ENCODE assay signal across 21 cellular contexts in the genomic region with DNA sequence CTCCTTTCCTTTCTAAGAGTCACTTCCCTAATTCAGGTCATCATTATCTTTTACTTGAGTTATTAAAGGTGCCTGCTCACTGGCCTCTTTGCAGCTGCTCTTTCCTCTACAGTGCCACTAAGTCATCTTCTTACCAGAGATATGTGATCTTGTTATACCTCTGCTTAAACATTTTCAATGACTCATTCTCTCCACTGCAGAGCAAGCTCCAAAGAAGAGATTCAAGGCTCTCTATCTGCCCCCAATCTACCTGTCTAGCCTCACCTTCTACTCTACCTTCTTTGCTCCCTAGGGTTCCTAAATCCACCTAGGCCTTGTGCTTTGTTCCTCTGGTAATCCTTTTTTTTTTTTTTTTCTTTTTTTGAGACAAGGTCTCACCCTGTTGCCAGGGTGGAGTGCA. TPM values are rescaled to one million over a fixed set of nuclear protein-coding genes. Genes with fewer than 3 reads are reported as not detected.
A peak's percentile ranks its signal among the peaks of the same experiment; 100 is the strongest.
DNase-seq lines count a peak whose midpoint lies in the region; ATAC-seq and TF ChIP-seq lines count a peak whose summit lies in the region.
"Had no signal": no experiment of that assay in that cellular context is flagged by ENCODE, and none has a peak within 500 bp of the region (broad histone marks: within the 10 kb centered on the region; RNA-seq: fewer than 3 reads in every experiment).

No MANE protein-coding gene starts in this region.

- no TSS peak for BruUV-seq in PC-3 (replicated peaks; lab: Mats Ljungman, UMichigan)

- TF ChIP-seq POLR2A in sigmoid colon (IDR thresholded peaks at IDR 0.05): no peak

- no peaks in the 10 kb centered on the region for H3K27me3 Mint-ChIP-seq in activated CD8-positive, alpha-beta T cell treated with anti-CD3 and anti-CD28 coated beads for 36 hours
- H3K27me3 Mint-ChIP-seq in activated CD8-positive, alpha-beta T cell treated with anti-CD3 and anti-CD28 coated beads, Interleukin-2, amount 10 ng/mL, durations not matched to agents 7 days and 5 days (ENCODE audit: low read depth): peaks cover 9% of the 10 kb centered on the region
- H3K27me3 Mint-ChIP-seq in GM23338 (ENCODE audit: insufficient read depth, low read depth, poor library complexity): peaks cover 3% of the 10 kb centered on the region
- H3K27me3 Mint-ChIP-seq in CD14-positive monocyte (ENCODE audit: low read depth in 3 of 3): peaks cover 1 to 7% (median 3%) of the 10 kb centered on the region in 3 donors
- H3K27me3 Mint-ChIP-seq: IgD-negative memory B cell had no signal

- no peak overlapping the region for H3K4me2 ChIP-seq in GM23338
- H3K4me2 ChIP-seq in PC-3 (ENCODE audit: low read length): no peak overlapping the region
- H3K4me2 ChIP-seq: A549, SK-N-SH had no signal

- peak; percentile 60 for ATAC-seq in activated CD8-positive, alpha-beta T cell treated with anti-CD3 and anti-CD28 coated beads for 36 hours
- no peak for ATAC-seq in activated CD8-positive, alpha-beta T cell treated with anti-CD3 and anti-CD28 coated beads, Interleukin-2, amount 10 ng/mL, durations not matched to agents 7 days and 5 days
- peak; percentile 64 for ATAC-seq in GM23338
- ATAC-seq in PC-3: peak; percentile 58
- ATAC-seq: A549 had no signal

- H3K36me3 Mint-ChIP-seq in activated CD8-positive, alpha-beta T cell treated with anti-CD3 and anti-CD28 coated beads for 36 hours (ENCODE audit: low read depth): no peaks in the 10 kb centered on the region
- no peaks in the 10 kb centered on the region for H3K36me3 Mint-ChIP-seq in activated CD8-positive, alpha-beta T cell treated with anti-CD3 and anti-CD28 coated beads, Interleukin-2, amount 10 ng/mL, durations not matched to agents 7 days and 5 days (ENCODE audit: low read depth)
- H3K36me3 Mint-ChIP-seq in GM23338 (ENCODE audit: low read depth): no peaks in the 10 kb centered on the region
- H3K36me3 Mint-ChIP-seq in CD14-positive monocyte: no peaks in the 10 kb centered on the region

- H3F3A ChIP-seq in GM23338 (replicated peaks; ENCODE audit: low read depth) (no peaks in the 10 kb centered on the region), PC-3 (ENCODE audit: low read length, unreplicated experiment) (no peaks in the 10 kb centered on the region)

- H3K4me3 ChIP-seq in GM23338 (no peak overlapping the region), PC-3 (ENCODE audit: low read length) (no peak overlapping the region), sigmoid colon (no peak overlapping the region)
- H3K4me3 ChIP-seq: A549 had no signal

- no peak overlapping the region; the same call in 1 of the 2 replicates for H2AFZ ChIP-seq in GM23338
- no peak overlapping the region for H2AFZ ChIP-seq in PC-3 (ENCODE audit: low read length)

- H3K36me3 ChIP-seq in GM23338 (ENCODE audit: insufficient read depth) (no peaks in the 10 kb centered on the region), PC-3 (ENCODE audit: low read depth, low read length) (no peaks in the 10 kb centered on the region), sigmoid colon (no peaks in the 10 kb centered on the region)

- H3K4me1 ChIP-seq in GM23338 (ENCODE audit: insufficient read depth) (peaks cover 5% of the 10 kb centered on the region; the same call in 1 of the 2 replicates), PC-3 (ENCODE audit: insufficient read depth, low read length) (no peaks in the 10 kb centered on the region), sigmoid colon (no peaks in the 10 kb centered on the region)
- H3K4me1 ChIP-seq: A549 had no signal

- H3K9me2 ChIP-seq in GM23338 (ENCODE audit: insufficient read depth) (no peaks in the 10 kb centered on the region), PC-3 (replicated peaks; ENCODE audit: low read length) (no peaks in the 10 kb centered on the region)
- H3K9me2 ChIP-seq: SK-N-SH had no signal

- H3K79me2 ChIP-seq in GM23338 (replicated peaks; ENCODE audit: insufficient read depth): no peaks in the 10 kb centered on the region
- no peaks in the 10 kb centered on the region for H3K79me2 ChIP-seq in PC-3 (ENCODE audit: low read length)

- no peaks in the 10 kb centered on the region for H3K9me3 ChIP-seq in PC-3 (ENCODE audit: low read length)
- no peaks in the 10 kb centered on the region for H3K9me3 ChIP-seq in sigmoid colon
- H3K9me3 ChIP-seq: A549, SK-N-SH had no signal

- H3K9ac ChIP-seq in PC-3 (ENCODE audit: low read length): no peak overlapping the region
- H3K9ac ChIP-seq: SK-N-SH had no signal

- POLR2A ChIA-PET in activated CD8-positive, alpha-beta T cell treated with anti-CD3 and anti-CD28 coated beads for 36 hours (lab: Charles Lee): no interaction called here
- POLR2A ChIA-PET in activated CD8-positive, alpha-beta T cell treated with anti-CD3 and anti-CD28 coated beads, Interleukin-2, amount 10 ng/mL, durations not matched to agents 7 days and 5 days (lab: Charles Lee): interaction anchor here (0.6 kb wide), 1 partner anchor 176 kb away, joined by 3 read pairs; no protein-coding TSS in a partner anchor
- POLR2A ChIA-PET in PC-3 (lab: Charles Lee; ENCODE audit: unreplicated experiment): interaction anchor here (0.5 kb wide), 1 partner anchor 54 kb away, joined by 3 read pairs; no protein-coding TSS in a partner anchor

- intact Hi-C loops in activated CD8-positive, alpha-beta T cell treated with anti-CD3 and anti-CD28 coated beads for 36 hours (cut with micrococcal nuclease): no loop called here
- intact Hi-C loops in PC-3 (cut with micrococcal nuclease) (no loop called here), CD14-positive monocyte (cut with micrococcal nuclease) (no loop called here), sigmoid colon (cut with DNase I) (no loop called here)

- peaks cover 2% of the 10 kb centered on the region for H3K4me1 Mint-ChIP-seq in activated CD8-positive, alpha-beta T cell treated with anti-CD3 and anti-CD28 coated beads for 36 hours (ENCODE audit: low read depth)
- H3K4me1 Mint-ChIP-seq in activated CD8-positive, alpha-beta T cell treated with anti-CD3 and anti-CD28 coated beads, Interleukin-2, amount 10 ng/mL, durations not matched to agents 7 days and 5 days (ENCODE audit: low read depth): no peaks in the 10 kb centered on the region
- H3K4me1 Mint-ChIP-seq in GM23338: peaks cover 6% of the 10 kb centered on the region; the same call in 1 of the 3 replicates
- peaks cover 4% of the 10 kb centered on the region for H3K4me1 Mint-ChIP-seq in CD14-positive monocyte
- H3K4me1 Mint-ChIP-seq: IgD-negative memory B cell had no signal

- CTCF ChIA-PET in activated CD8-positive, alpha-beta T cell treated with anti-CD3 and anti-CD28 coated beads for 36 hours (lab: Charles Lee): no interaction called here
- CTCF ChIA-PET in activated CD8-positive, alpha-beta T cell treated with anti-CD3 and anti-CD28 coated beads, Interleukin-2, amount 10 ng/mL, durations not matched to agents 7 days and 5 days (lab: Charles Lee): interaction anchor here (0.8 kb wide), 1 partner anchor 55 kb away, joined by 3 read pairs; no protein-coding TSS in a partner anchor
- CTCF ChIA-PET in PC-3 (lab: Charles Lee): no interaction called here

- H3K27ac Mint-ChIP-seq in activated CD8-positive, alpha-beta T cell treated with anti-CD3 and anti-CD28 coated beads for 36 hours: no peak overlapping the region
- H3K27ac Mint-ChIP-seq in activated CD8-positive, alpha-beta T cell treated with anti-CD3 and anti-CD28 coated beads, Interleukin-2, amount 10 ng/mL, durations not matched to agents 7 days and 5 days: no peak overlapping the region
- H3K27ac Mint-ChIP-seq in GM23338: no peak overlapping the region; the same call in 1 of the 2 replicates
- no peak overlapping the region for H3K27ac Mint-ChIP-seq in CD14-positive monocyte
- H3K27ac Mint-ChIP-seq: HFFc6 had no signal

- H4K20me1 ChIP-seq in GM23338 (replicated peaks; ENCODE audit: insufficient read depth): no peaks in the 10 kb centered on the region
- H4K20me1 ChIP-seq in PC-3 (ENCODE audit: low read length): no peaks in the 10 kb centered on the region

- no peak for TF ChIP-seq EP300 in sigmoid colon (IDR thresholded peaks at IDR 0.05)

- H3K27me3 ChIP-seq in GM23338 (ENCODE audit: insufficient read depth) (no peaks in the 10 kb centered on the region), PC-3 (ENCODE audit: low read length) (no peaks in the 10 kb centered on the region), sigmoid colon (no peaks in the 10 kb centered on the region)

- H3K9me3 Mint-ChIP-seq in activated CD8-positive, alpha-beta T cell treated with anti-CD3 and anti-CD28 coated beads for 36 hours: no peaks in the 10 kb centered on the region
- no peaks in the 10 kb centered on the region for H3K9me3 Mint-ChIP-seq in activated CD8-positive, alpha-beta T cell treated with anti-CD3 and anti-CD28 coated beads, Interleukin-2, amount 10 ng/mL, durations not matched to agents 7 days and 5 days (ENCODE audit: insufficient read depth)
- no peaks in the 10 kb centered on the region for H3K9me3 Mint-ChIP-seq in GM23338
- peaks cover 0 to 3% (median 0%) of the 10 kb centered on the region in 7 donors for H3K9me3 Mint-ChIP-seq in CD14-positive monocyte
- H3K9me3 Mint-ChIP-seq: HFFc6, IgD-negative memory B cell had no signal

- DNase-seq in activated CD8-positive, alpha-beta T cell treated with anti-CD3 and anti-CD28 coated beads for 36 hours: no peak
- DNase-seq in activated CD8-positive, alpha-beta T cell treated with anti-CD3 and anti-CD28 coated beads, Interleukin-2, amount 10 ng/mL, durations not matched to agents 7 days and 5 days: no peak
- DNase-seq in GM23338 (ENCODE audit: low spot score) (no peak), PC-3 (peak; percentile 36), myocyte (ENCODE audit: low read depth) (peak; percentile 20), CD14-positive monocyte (ENCODE audit: low spot score) (no peak), Ammon's horn (ENCODE audit: low spot score) (no peak), sigmoid colon (no peak)
- DNase-seq: C1 segment of cervical spinal cord, DMS 273 treated with DMSO at 0.1 percent for 48 hours, GF-D8, HFFc6, NCI-H1436, NCI-H2029, NCI-H510A, NCI-H774, Right ventricle myocardium superior, SK-N-SH had no signal

- no peak for TF ChIP-seq CTCF in activated CD8-positive, alpha-beta T cell treated with anti-CD3 and anti-CD28 coated beads for 36 hours (IDR thresholded peaks at IDR 0.05)
- TF ChIP-seq CTCF in GM23338 (conservative IDR thresholded peaks at IDR 0.05; ENCODE audit: low read depth in 2 of 2) (no peak), PC-3 (conservative IDR thresholded peaks at IDR 0.05; ENCODE audit: low read depth, low read length) (no peak), CD14-positive monocyte (IDR thresholded peaks at IDR 0.05) (no peak), sigmoid colon (IDR thresholded peaks at IDR 0.05) (no peak)

- no peak overlapping the region for H3K27ac ChIP-seq in GM23338 (ENCODE audit: low read depth)
- no peak overlapping the region for H3K27ac ChIP-seq in PC-3 (ENCODE audit: low read length)
- H3K27ac ChIP-seq in sigmoid colon: no peak overlapping the region
- H3K27ac ChIP-seq: A549 had no signal

- no peak overlapping the region for H3K4me3 Mint-ChIP-seq in activated CD8-positive, alpha-beta T cell treated with anti-CD3 and anti-CD28 coated beads for 36 hours
- no peak overlapping the region for H3K4me3 Mint-ChIP-seq in activated CD8-positive, alpha-beta T cell treated with anti-CD3 and anti-CD28 coated beads, Interleukin-2, amount 10 ng/mL, durations not matched to agents 7 days and 5 days
- H3K4me3 Mint-ChIP-seq in GM23338 (no peak overlapping the region), CD14-positive monocyte (no peak overlapping the region)
- H3K4me3 Mint-ChIP-seq: HFFc6, IgD-negative memory B cell had no signal

RNA-seq across cellular contexts. Expression of a gene that starts 3.1 kb away (rescaled TPM):
- total RNA-seq in activated CD8-positive, alpha-beta T cell treated with anti-CD3 and anti-CD28 coated beads for 36 hours: not detected
- under 1 TPM in 1 of 2 experiments, not detected in 1; 0.08 TPM for total RNA-seq in activated CD8-positive, alpha-beta T cell treated with anti-CD3 and anti-CD28 coated beads, Interleukin-2, amount 10 ng/mL, durations not matched to agents 7 days and 5 days
- total RNA-seq in GM23338 (2014; rRNA removed; shearing (Covaris generic)): 0.10 and 9.2 TPM in 2 replicates
- polyA plus RNA-seq in GM23338 (2016; fragmentation: Nextera tagmentation; extraction: Ambion mirVana): 1.6 and 1.8 TPM in 2 replicates
- total RNA-seq in PC-3 (2014; rRNA removed): 0.04 and 0.06 TPM in 2 replicates
- 0.26 and 0.27 TPM in 2 replicates for total RNA-seq in myocyte
- 0.26 TPM for polyA plus RNA-seq in myocyte (2012)
- polyA plus RNA-seq in CD14-positive monocyte: not detected
- total RNA-seq in sigmoid colon: 1 to 10 TPM in 3 of 4 donors, under 1 TPM in 1; 0.99 to 2.2 (median 1.5) TPM
- polyA plus RNA-seq in sigmoid colon: under 1 TPM in 1 of 3 donors, not detected in 2; 0.41 TPM
- total RNA-seq: H4 had no signal
- polyA plus RNA-seq: IgD-negative memory B cell had no signal

RNA-seq across cellular contexts. Expression of a gene that starts 17.0 kb away (rescaled TPM):
- total RNA-seq in activated CD8-positive, alpha-beta T cell treated with anti-CD3 and anti-CD28 coated beads for 36 hours: 1 to 10 TPM; 5.0 to 6.6 TPM
- 1 to 10 TPM; 3.3 to 3.6 TPM for total RNA-seq in activated CD8-positive, alpha-beta T cell treated with anti-CD3 and anti-CD28 coated beads, Interleukin-2, amount 10 ng/mL, durations not matched to agents 7 days and 5 days
- total RNA-seq in GM23338 (2014; rRNA removed; shearing (Covaris generic)): 5.9 and 7.6 TPM in 2 replicates
- polyA plus RNA-seq in GM23338 (2016; fragmentation: Nextera tagmentation; extraction: Ambion mirVana): 45.2 and 47.8 TPM in 2 replicates
- 9.6 and 24.4 TPM in 2 replicates for total RNA-seq in PC-3 (2014; rRNA removed)
- total RNA-seq in myocyte: 20.6 and 21.7 TPM in 2 replicates
- polyA plus RNA-seq in myocyte (2012): 44.1 TPM
- 10 to 100 TPM; 24.0 to 25.8 TPM for polyA plus RNA-seq in CD14-positive monocyte
- total RNA-seq in sigmoid colon: 10 to 100 TPM in 3 of 4 donors, 1 to 10 TPM in 1; 6.4 to 17.5 (median 13.6) TPM
- 10 to 100 TPM; 17.3 to 30.6 (median 27.7) TPM for polyA plus RNA-seq in sigmoid colon

RNA-seq across cellular contexts. Expression of a gene that starts 17.1 kb away (rescaled TPM):
- 10 to 100 TPM; 12.9 to 15.2 TPM for total RNA-seq in activated CD8-positive, alpha-beta T cell treated with anti-CD3 and anti-CD28 coated beads for 36 hours
- 10 to 100 TPM; 13.4 to 15.3 TPM for total RNA-seq in activated CD8-positive, alpha-beta T cell treated with anti-CD3 and anti-CD28 coated beads, Interleukin-2, amount 10 ng/mL, durations not matched to agents 7 days and 5 days
- 32.9 and 34.0 TPM in 2 replicates for total RNA-seq in GM23338 (2014; rRNA removed; shearing (Covaris generic))
- polyA plus RNA-seq in GM23338 (2016; fragmentation: Nextera tagmentation; extraction: Ambion mirVana) (13.3 and 13.6 TPM in 2 replicates), CD14-positive monocyte (10 to 100 TPM in 1 of 2 donors, 1 to 10 TPM in 1; 7.7 to 12.9 TPM), sigmoid colon (1 to 10 TPM; 1.6 to 7.9 (median 4.8) TPM)
- total RNA-seq in PC-3 (2014; rRNA removed) (16.6 and 17.5 TPM in 2 replicates), myocyte (11.0 and 11.8 TPM in 2 replicates), sigmoid colon (10 to 100 TPM; 11.3 to 17.3 (median 15.2) TPM)
- polyA plus RNA-seq in myocyte (2012): 9.0 TPM

Comparison
In these comparisons a context has a peak if more than half of its experiments do, and no peak if none do; other contexts are left out.
1. DNase-seq: peak in PC-3 (single experiment) and myocyte (single experiment); none in activated CD8-positive, alpha-beta T cell treated with anti-CD3 and anti-CD28 coated beads for 36 hours (single experiment), activated CD8-positive, alpha-beta T cell treated with anti-CD3 and anti-CD28 coated beads, Interleukin-2, amount 10 ng/mL, durations not matched to agents 7 days and 5 days (single experiment), GM23338 (single experiment), CD14-positive monocyte (single experiment), Ammon's horn (single experiment) and sigmoid colon (single experiment).